In the genomic region with DNA sequence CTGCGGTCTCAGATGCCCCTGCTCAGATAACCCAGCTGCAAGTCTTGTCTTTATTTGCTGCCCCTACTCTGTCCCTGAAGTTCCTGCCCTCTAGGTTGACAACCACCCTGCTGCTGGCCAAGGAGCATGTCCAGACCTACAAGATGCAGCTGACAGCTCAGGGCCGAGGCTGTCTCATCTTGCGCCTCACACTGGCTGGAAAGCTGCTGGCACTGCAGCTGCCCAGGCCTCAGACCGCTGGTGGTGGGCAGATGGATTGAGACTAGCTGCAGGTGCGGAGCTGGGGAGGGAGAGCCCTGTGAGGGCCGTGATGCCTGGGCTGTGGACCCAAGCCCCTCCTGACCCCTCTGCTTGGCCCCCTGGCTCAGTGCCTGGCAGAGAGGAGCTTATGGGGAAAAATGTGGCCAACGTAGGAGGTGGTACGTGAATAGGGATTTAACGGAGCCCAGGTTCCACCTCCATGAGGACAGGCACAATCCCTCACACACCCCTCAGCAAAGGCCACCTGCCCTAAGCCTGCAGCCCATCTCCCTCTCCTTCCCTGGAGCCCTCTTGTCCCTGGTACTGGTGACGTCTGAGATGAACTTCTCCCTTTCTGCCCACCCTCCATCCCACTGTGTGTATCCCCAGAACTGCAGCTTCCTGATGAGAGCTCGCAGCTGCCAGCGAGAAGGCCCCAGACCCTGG, we compare ENCODE assay signal across 1 cellular context.
TF ChIP-seq lines count a peak whose summit lies in the region.

No MANE protein-coding gene starts in this region.

TF ChIP-seq in HCT116, 20 proteins besides CTCF, POLR2A, EP300 and RAD21 (continued from another document):
- TF ChIP-seq, protein P1, sequence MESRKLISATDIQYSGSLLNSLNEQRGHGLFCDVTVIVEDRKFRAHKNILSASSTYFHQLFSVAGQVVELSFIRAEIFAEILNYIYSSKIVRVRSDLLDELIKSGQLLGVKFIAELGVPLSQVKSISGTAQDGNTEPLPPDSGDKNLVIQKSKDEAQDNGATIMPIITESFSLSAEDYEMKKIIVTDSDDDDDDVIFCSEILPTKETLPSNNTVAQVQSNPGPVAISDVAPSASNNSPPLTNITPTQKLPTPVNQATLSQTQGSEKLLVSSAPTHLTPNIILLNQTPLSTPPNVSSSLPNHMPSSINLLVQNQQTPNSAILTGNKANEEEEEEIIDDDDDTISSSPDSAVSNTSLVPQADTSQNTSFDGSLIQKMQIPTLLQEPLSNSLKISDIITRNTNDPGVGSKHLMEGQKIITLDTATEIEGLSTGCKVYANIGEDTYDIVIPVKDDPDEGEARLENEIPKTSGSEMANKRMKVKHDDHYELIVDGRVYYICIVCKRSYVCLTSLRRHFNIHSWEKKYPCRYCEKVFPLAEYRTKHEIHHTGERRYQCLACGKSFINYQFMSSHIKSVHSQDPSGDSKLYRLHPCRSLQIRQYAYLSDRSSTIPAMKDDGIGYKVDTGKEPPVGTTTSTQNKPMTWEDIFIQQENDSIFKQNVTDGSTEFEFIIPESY (IDR thresholded peaks at IDR 0.05; ENCODE audit: extremely low read depth, insufficient replicate concordance, low read length): no peak
- no peak for TF ChIP-seq SRF (IDR thresholded peaks at IDR 0.05; ENCODE audit: low read depth)
- TF ChIP-seq SIN3A (IDR thresholded peaks at IDR 0.05; ENCODE audit: low read depth): no peak
- TF ChIP-seq, protein P2, sequence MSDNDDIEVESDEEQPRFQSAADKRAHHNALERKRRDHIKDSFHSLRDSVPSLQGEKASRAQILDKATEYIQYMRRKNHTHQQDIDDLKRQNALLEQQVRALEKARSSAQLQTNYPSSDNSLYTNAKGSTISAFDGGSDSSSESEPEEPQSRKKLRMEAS (IDR thresholded peaks at IDR 0.05): no peak
- TF ChIP-seq FOSL1 (IDR thresholded peaks at IDR 0.05; ENCODE audit: low read depth): no peak
- TF ChIP-seq ZNF274 (IDR thresholded peaks at IDR 0.05; ENCODE audit: low read depth, low read length): no peak
- no peak for TF ChIP-seq EZH2phosphoT487 (IDR thresholded peaks at IDR 0.05; ENCODE audit: borderline replicate concordance)
